16 cellular contexts compared by ENCODE assay signal in the genomic region with DNA sequence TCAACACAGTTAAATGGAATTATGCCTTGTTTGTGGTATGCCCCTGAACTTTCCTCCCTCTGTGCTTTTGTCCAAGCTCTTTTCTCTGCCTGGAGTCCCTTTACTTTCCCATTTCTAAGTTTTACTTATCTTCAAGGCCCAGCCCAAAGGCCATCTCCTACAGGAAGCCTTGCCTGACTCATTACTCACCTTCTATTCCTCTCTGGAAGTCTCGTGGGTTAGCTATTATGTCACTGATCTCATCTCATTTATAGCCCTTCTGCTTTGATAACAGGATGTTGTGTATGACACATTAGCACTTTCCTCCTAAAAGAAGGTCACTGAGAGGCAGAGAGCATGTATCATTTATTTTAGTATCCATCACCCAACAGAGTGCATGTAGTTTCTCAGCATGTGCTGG.
DNase-seq lines count a peak whose midpoint lies in the region; ATAC-seq, FAIRE-seq and TF ChIP-seq lines count a peak whose summit lies in the region.
"Had no signal": no experiment of that assay in that cellular context is flagged by ENCODE, and none has a peak within 500 bp of the region (broad histone marks: within the 10 kb centered on the region; RNA-seq: fewer than 3 reads in every experiment).

No MANE protein-coding gene starts in this region.

- no peaks in the 10 kb centered on the region for H3K27me3 Mint-ChIP-seq in Caco-2 (ENCODE audit: insufficient read depth, unreplicated experiment)

- H3K27me3 ChIP-seq in Caco-2 (replicated peaks; ENCODE audit: control insufficient read depth, insufficient read depth, low read length): no peaks in the 10 kb centered on the region
- H3K27me3 ChIP-seq in HUES64 (ENCODE audit: insufficient read depth, low read length): no peaks in the 10 kb centered on the region
- H3K27me3 ChIP-seq in K562 (ENCODE audit: control insufficient read depth in 2 of 2, insufficient read depth in 2 of 2, low read length in 2 of 2): no peaks in the 10 kb centered on the region; a peak in 1 of 5 replicates
- H3K27me3 ChIP-seq in mesendoderm (ENCODE audit: insufficient read depth, low read length, poor library complexity): no peaks in the 10 kb centered on the region

- no peak for TF ChIP-seq POLR2A in K562 (conservative IDR thresholded peaks at IDR 0.05)

- no peak overlapping the region for H4K8ac ChIP-seq in mesendoderm (ENCODE audit: low read depth, low read length)

- no peaks in the 10 kb centered on the region for H3K9me1 ChIP-seq in K562 (ENCODE audit: control insufficient read depth, insufficient read depth, low read length)

- peak overlapping the region; percentile 1; the same call in 1 of the 2 replicates for H3K9ac ChIP-seq in HUES64 (ENCODE audit: low read depth, low read length)
- H3K9ac ChIP-seq in K562 (ENCODE audit: insufficient read depth in 1 of 2, low read depth in 2 of 2, low read length in 2 of 2): no peak overlapping the region
- no peak overlapping the region for H3K9ac ChIP-seq in mesendoderm (ENCODE audit: low read length)

- H3K4me3 ChIP-seq in Caco-2 (ENCODE audit: low read depth, low read length) (no peak overlapping the region), HUES64 (ENCODE audit: low read length) (no peak overlapping the region), K562 (no peak overlapping the region), mesendoderm (ENCODE audit: low read length) (no peak overlapping the region)
- H3K4me3 ChIP-seq: dorsolateral prefrontal cortex had no signal

- 70% methylated on average over 1 of the region's 1 CpG for WGBS in HUES64
- 0% methylated on average over 1 of the region's 1 CpG for WGBS in K562 (ENCODE audit: insufficient coverage, low coverage, missing lambda C conversion rate)
- WGBS in mesendoderm (ENCODE audit: extremely low coverage, insufficient coverage, low lambda C conversion rate): no CpG with 5 or more reads among the region's 1 CpG

- CTCF ChIA-PET in Caco-2 (lab: Charles Lee): interaction anchor here (0.7 to 0.9 kb wide), 4 partner anchors 11 to 153 kb away, joined by 3 to 4 read pairs (median 3); no protein-coding TSS in a partner anchor
- CTCF ChIA-PET in K562 (lab: Yijun Ruan, JAX; ENCODE audit: low intra/inter-chr PET ratio): no interaction called here

- H4K5ac ChIP-seq in mesendoderm (ENCODE audit: low read length): no peak overlapping the region

- no peak overlapping the region for H3K18ac ChIP-seq in mesendoderm (ENCODE audit: low read length)

- H3K9me3 Mint-ChIP-seq in Caco-2 (ENCODE audit: unreplicated experiment): no peaks in the 10 kb centered on the region
- H3K9me3 Mint-ChIP-seq: CD8-positive, alpha-beta memory T cell; naive thymus-derived CD4-positive, alpha-beta T cell had no signal

- H3K79me2 ChIP-seq in K562 (ENCODE audit: control insufficient read depth, insufficient read depth, low read length): no peaks in the 10 kb centered on the region
- H3K79me2 ChIP-seq in mesendoderm (ENCODE audit: control insufficient read depth, insufficient read depth, low read length): no peaks in the 10 kb centered on the region

- DNase-seq in Caco-2 (no peak), K562 (ENCODE audit: extremely low read depth in 1 of 4, low spot score in 3 of 4) (peak in 1 of 4 experiments; percentile 5), mesendoderm (peak; percentile 61), KBM-7 (no peak), GM13977 (ENCODE audit: low spot score) (no peak), NCI-H128 (lab: John Stamatoyannopoulos, UW; ENCODE audit: unreplicated experiment) (no peak)
- DNase-seq: activated naive CD4-positive, alpha-beta T cell treated with Interleukin-2 at 50 U/mL for 16 hours; CD8-positive, alpha-beta memory T cell; dorsolateral prefrontal cortex; KG1; naive thymus-derived CD4-positive, alpha-beta T cell; SHP77 treated with DMSO at 0.1 percent for 48 hours; stimulated activated CD4-positive, alpha-beta T cell treated with anti-CD3 and anti-CD28 coated beads, Interleukin-12 subunit alpha, Interleukin-12 subunit beta, amount 100 ng/mL, for 4 hours had no signal

- no peaks in the 10 kb centered on the region for H3K79me1 ChIP-seq in mesendoderm (ENCODE audit: low read length)

- no peak for TF ChIP-seq EP300 in K562 (IDR thresholded peaks at IDR 0.05; ENCODE audit: low read length)

- POLR2A ChIA-PET in Caco-2 (lab: Charles Lee): no interaction called here
- POLR2A ChIA-PET in K562 (lab: Yijun Ruan, JAX): interaction anchor here (0.6 kb wide), 1 partner anchor 110 kb away, joined by 3 read pairs; no protein-coding TSS in a partner anchor

- H3K4me3 Mint-ChIP-seq in Caco-2 (ENCODE audit: unreplicated experiment): peak overlapping the region; percentile 8
- H3K4me3 Mint-ChIP-seq: CD8-positive, alpha-beta memory T cell; naive thymus-derived CD4-positive, alpha-beta T cell had no signal

- H3K4me2 ChIP-seq in K562 (ENCODE audit: insufficient read depth, low read length) (no peak overlapping the region; the same call in 1 of the 2 replicates), mesendoderm (ENCODE audit: low read length) (no peak overlapping the region)

- intact Hi-C loops in Caco-2 (cut with micrococcal nuclease; ENCODE audit: unreplicated experiment): no loop called here
- intact Hi-C loops in K562 (cut with micrococcal nuclease): no loop called here

- in situ Hi-C loops in K562 (cut with MboI) (no loop called here), KBM-7 (cut with MboI; ENCODE audit: low pct_unique_long_range_greater_than_20kb, low sequenced_read_pairs) (loop anchor here (25.0 kb wide), 1 partner anchor 515 kb away; a partner anchor contains a TSS), GM13977 (cut with MboI; ENCODE audit: low pct_unique_long_range_greater_than_20kb, low sequenced_read_pairs, unreplicated experiment) (no loop called here)

- TF ChIP-seq CTCF in Caco-2 (IDR thresholded peaks at IDR 0.05; ENCODE audit: insufficient read depth in 1 of 2, low read depth in 1 of 2, low read length in 1 of 2, severe bottlenecking in 1 of 2, unreplicated experiment in 1 of 2) (no peak), K562 (IDR thresholded peaks at IDR 0.05 in 2 of 3, conservative IDR thresholded peaks at IDR 0.05 in 1 of 3; ENCODE audit: insufficient read depth in 2 of 3, low read depth in 1 of 3, low read length in 3 of 3) (no peak), GM13977 (IDR thresholded peaks at IDR 0.05; ENCODE audit: extremely low read depth, insufficient read depth, missing control alignments) (no peak)

- H3K36me3 ChIP-seq in Caco-2 (ENCODE audit: control insufficient read depth, insufficient read depth, low read length) (no peaks in the 10 kb centered on the region), HUES64 (ENCODE audit: insufficient read depth, low read length) (no peaks in the 10 kb centered on the region), K562 (ENCODE audit: control insufficient read depth, insufficient read depth, low read length) (no peaks in the 10 kb centered on the region), mesendoderm (ENCODE audit: control insufficient read depth, insufficient read depth, low read length) (no peaks in the 10 kb centered on the region)

- no peak overlapping the region for H2BK15ac ChIP-seq in mesendoderm (replicated peaks; ENCODE audit: low read depth)

- FAIRE-seq in K562 (lab: Jason Lieb, UNC): no peak

- no peaks in the 10 kb centered on the region for H4K20me1 ChIP-seq in K562 (replicated peaks; ENCODE audit: control insufficient read depth, insufficient read depth, low read length)

- no peaks in the 10 kb centered on the region for H3K9me3 ChIP-seq in Caco-2
- H3K9me3 ChIP-seq in HUES64 (ENCODE audit: insufficient read depth, low read depth, low read length): no peaks in the 10 kb centered on the region
- H3K9me3 ChIP-seq in K562 (replicated peaks; ENCODE audit: control insufficient read depth, insufficient read depth, low read depth, low read length): no peaks in the 10 kb centered on the region

- H3K27ac Mint-ChIP-seq in Caco-2 (ENCODE audit: unreplicated experiment): peak overlapping the region; percentile 78
- H3K27ac Mint-ChIP-seq: naive thymus-derived CD4-positive, alpha-beta T cell had no signal

- H3K36me3 Mint-ChIP-seq in Caco-2 (ENCODE audit: insufficient read depth, unreplicated experiment): peaks cover 15% of the 10 kb centered on the region
- H3K36me3 Mint-ChIP-seq: CD8-positive, alpha-beta memory T cell; naive thymus-derived CD4-positive, alpha-beta T cell had no signal

- BruUV-seq in Caco-2 (replicated peaks; lab: Mats Ljungman, UMichigan): no TSS peak
- no TSS peak for BruUV-seq in K562 (replicated peaks; lab: Mats Ljungman, UMichigan)

- peaks cover 25% of the 10 kb centered on the region for H3K4me1 Mint-ChIP-seq in Caco-2 (ENCODE audit: low read depth, unreplicated experiment)

- H3K4me1 ChIP-seq in Caco-2 (peaks cover 58% of the 10 kb centered on the region), HUES64 (ENCODE audit: insufficient read depth, low read length) (peaks cover 83% of the 10 kb centered on the region), K562 (replicated peaks in 1 of 2; ENCODE audit: control insufficient read depth in 2 of 2, insufficient read depth in 2 of 2, low read length in 2 of 2) (peaks cover 0 to 4% of the 10 kb centered on the region in 2 experiments; a peak in 1 of 5 replicates), mesendoderm (ENCODE audit: control insufficient read depth, low read depth, low read length) (peaks cover 18% of the 10 kb centered on the region)

- H3K27ac ChIP-seq in HUES64 (ENCODE audit: low read depth, low read length) (peak overlapping the region; percentile 36), K562 (ENCODE audit: extremely low read depth, low read depth, low read length) (no peak overlapping the region; the same call in 2 of the 3 replicates), mesendoderm (ENCODE audit: low read depth, low read length) (no peak overlapping the region)
- H3K27ac ChIP-seq: dorsolateral prefrontal cortex had no signal

- no peak overlapping the region for H2AFZ ChIP-seq in K562 (ENCODE audit: low read depth, low read length)

- no peak for TF ChIP-seq RAD21 in K562 (CRISPR knock-in tag; conservative IDR thresholded peaks at IDR 0.05 in 1 of 2, IDR thresholded peaks at IDR 0.05 in 1 of 2)

- no peak overlapping the region for H3K56ac ChIP-seq in mesendoderm (ENCODE audit: low read length)

- no peak overlapping the region for H2BK5ac ChIP-seq in mesendoderm (ENCODE audit: low read length)

- no peak overlapping the region for H2AK5ac ChIP-seq in mesendoderm (ENCODE audit: low read length)

- ATAC-seq in K562 (no peak), HG03025 (IDR thresholded peaks at IDR 0.05; ENCODE audit: low FRiP score, unreplicated experiment) (no peak)
- ATAC-seq: activated CD4-positive, CD25-positive, alpha-beta regulatory T cell treated with anti-CD3 and anti-CD28 coated beads, Interleukin-2, amount 50 U/mL, for 24 hours; naive thymus-derived CD4-positive, alpha-beta T cell had no signal

- no peak overlapping the region for H2BK120ac ChIP-seq in mesendoderm (ENCODE audit: low read depth, low read length)

- no peak overlapping the region for H3K23ac ChIP-seq in mesendoderm (ENCODE audit: low read length)

- H3K4ac ChIP-seq in mesendoderm (ENCODE audit: low read depth, low read length): no peak overlapping the region
